ENCODE assay signal across 8 cellular contexts in genomic region chr15:74373731-74374647, GRCh38. TPM values are rescaled to one million over a fixed set of nuclear protein-coding genes. Genes with fewer than 3 reads are reported as not detected.
DNase-seq lines count a peak whose midpoint lies in the region; ATAC-seq and TF ChIP-seq lines count a peak whose summit lies in the region.

No MANE protein-coding gene starts in this region.

- DNase-seq in NCI-H128 (lab: John Stamatoyannopoulos, UW; ENCODE audit: unreplicated experiment) (peak; percentile 77), SKM-1 treated with dmso at 0.1 percent for 144 hours (lab: John Stamatoyannopoulos, UW; ENCODE audit: unreplicated experiment) (peak; percentile 88), cardiac septum (ENCODE audit: low spot score) (peak; percentile 95), pons (ENCODE audit: low spot score) (peak; percentile 80), transverse colon (peak; percentile 95)
- DNase-seq in activated naive CD8-positive, alpha-beta T cell treated with anti-CD3 and anti-CD28 coated beads for 36 hours = peak; percentile 94

- TF ChIP-seq CTCF in GM12872 (IDR thresholded peaks at IDR 0.05; ENCODE audit: insufficient read depth, low read depth, low read length) (peak; percentile 85), transverse colon (IDR thresholded peaks at IDR 0.05) (peak; percentile 80 to 93 (median 83))

- peak overlapping the region; percentile 33 to 57 (median 46) for H3K27ac ChIP-seq in transverse colon

- no peak for TF ChIP-seq EP300 in transverse colon (IDR thresholded peaks at IDR 0.05; ENCODE audit: low read depth)

- TF ChIP-seq POLR2A in transverse colon (IDR thresholded peaks at IDR 0.05) = no peak

- H3K4me3 ChIP-seq in transverse colon = peak overlapping the region; percentile 38 to 70 (median 47)

- peaks cover 13% of the 10 kb centered on the region for H3K27me3 ChIP-seq in transverse colon

- intact Hi-C loops in cardiac septum (cut with DNase I) = loop anchor here (2.0 to 5.0 kb wide), 3 partner anchors 115 to 393 kb away; no protein-coding TSS in a partner anchor
- intact Hi-C loops in transverse colon (cut with DNase I; ENCODE audit: low total_unique reads) = no loop called here

- WGBS in transverse colon (ENCODE audit: low coverage in 1 of 2), 2 donors = 1% methylated on average over 47 of the region's 62 CpGs; no CpG with 5 or more reads in 1 of the 2 donors

- H3K4me1 ChIP-seq in transverse colon = peaks cover 9 to 19% (median 13%) of the 10 kb centered on the region in 4 donors

- peak overlapping the region; percentile 78 for H3K4me3 Mint-ChIP-seq in activated naive CD8-positive, alpha-beta T cell treated with anti-CD3 and anti-CD28 coated beads for 36 hours

- H3K36me3 ChIP-seq in transverse colon = no peaks in the 10 kb centered on the region

- no peaks in the 10 kb centered on the region for H3K9me3 Mint-ChIP-seq in activated naive CD8-positive, alpha-beta T cell treated with anti-CD3 and anti-CD28 coated beads for 36 hours

- in situ Hi-C loops in transverse colon (cut with MboI; ENCODE audit: low pct_ligation_motif_present in 1 of 4, low pct_unique_long_range_greater_than_20kb in 1 of 4, low sequenced_read_pairs in 3 of 4) = no loop called here

- peaks cover 6% of the 10 kb centered on the region for H3K27me3 Mint-ChIP-seq in activated naive CD8-positive, alpha-beta T cell treated with anti-CD3 and anti-CD28 coated beads for 36 hours

- H3K4me1 Mint-ChIP-seq in activated naive CD8-positive, alpha-beta T cell treated with anti-CD3 and anti-CD28 coated beads for 36 hours = peaks cover 42% of the 10 kb centered on the region

- ATAC-seq in HG02759 (IDR thresholded peaks at IDR 0.05; ENCODE audit: unreplicated experiment) = peak; percentile 77

- H3K27ac Mint-ChIP-seq in activated naive CD8-positive, alpha-beta T cell treated with anti-CD3 and anti-CD28 coated beads for 36 hours = peak overlapping the region; percentile 80

- H3K9me3 ChIP-seq in transverse colon = no peaks in the 10 kb centered on the region

- no peaks in the 10 kb centered on the region for H3K36me3 Mint-ChIP-seq in activated naive CD8-positive, alpha-beta T cell treated with anti-CD3 and anti-CD28 coated beads for 36 hours

RNA-seq across cellular contexts. Expression of gene CYP11A1, which starts 6.5 kb away (rescaled TPM):
- under 1 TPM; 0.30 to 0.31 TPM for total RNA-seq in activated naive CD8-positive, alpha-beta T cell treated with anti-CD3 and anti-CD28 coated beads for 36 hours
- total RNA-seq in cardiac septum = 2.5 TPM
- under 1 TPM in 2 of 4 donors, not detected in 2; 0.40 to 0.79 TPM for total RNA-seq in transverse colon

RNA-seq across cellular contexts. Expression of gene SEMA7A, which starts 59.8 kb away (rescaled TPM):
- total RNA-seq in activated naive CD8-positive, alpha-beta T cell treated with anti-CD3 and anti-CD28 coated beads for 36 hours = 10 to 100 TPM; 48.8 to 51.4 TPM
- 1.5 TPM for total RNA-seq in cardiac septum
- total RNA-seq in transverse colon = 1 to 10 TPM in 3 of 4 donors, under 1 TPM in 1; 0.20 to 5.6 (median 3.1) TPM

Comparison
In these comparisons a context has a peak if more than half of its experiments do, and no peak if none do; other contexts are left out.
1. Peak in every context shown above with its lines: DNase-seq, ATAC-seq, H3K4me3 ChIP-seq and H3K27ac ChIP-seq.
2. RNA of gene SEMA7A, which starts 59.8 kb away (total RNA-seq): 48.8 to 51.4 TPM in activated naive CD8-positive, alpha-beta T cell treated with anti-CD3 and anti-CD28 coated beads for 36 hours; 0.20 to 5.6 TPM in transverse colon and 1.5 TPM in cardiac septum (single experiment); every median in the first group is over 4 times any median in the second.